Comparison of ENCODE assay signal across 9 cellular contexts in the genomic region with DNA sequence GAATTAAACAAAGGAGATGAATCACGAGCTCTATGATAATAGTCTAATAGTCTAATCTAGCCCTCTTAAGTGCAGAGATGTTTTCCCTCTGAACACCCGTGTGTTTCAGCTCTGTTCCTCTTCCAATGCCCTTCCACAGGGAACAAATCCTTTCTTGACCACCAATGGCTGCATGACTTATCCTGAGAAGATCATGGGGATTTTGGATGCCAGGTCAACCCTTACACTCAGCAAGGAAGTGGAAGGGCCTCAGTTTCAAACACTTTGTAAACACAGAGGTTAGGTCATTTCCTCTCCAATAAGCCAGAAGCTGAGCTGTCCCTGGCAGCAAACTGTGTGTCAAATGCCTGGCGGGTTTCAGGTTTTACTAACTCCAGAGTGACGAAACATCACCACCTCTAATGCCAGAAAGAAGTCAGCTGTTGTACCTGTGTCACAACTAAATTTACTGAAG.
DNase-seq lines count a peak whose midpoint lies in the region; ATAC-seq and TF ChIP-seq lines count a peak whose summit lies in the region.
"Had no signal": no experiment of that assay in that cellular context is flagged by ENCODE, and none has a peak within 500 bp of the region (broad histone marks: within the 10 kb centered on the region; RNA-seq: fewer than 3 reads in every experiment).

No MANE protein-coding gene starts in this region.

- POLR2A ChIA-PET in WTC11 (lab: Charles Lee) = no interaction called here

- no peaks in the 10 kb centered on the region for H3K9me3 Mint-ChIP-seq in activated CD8-positive, alpha-beta memory T cell treated with anti-CD3 and anti-CD28 coated beads, Interleukin-2, amount 10 ng/mL, durations not matched to agents 7 days and 5 days (ENCODE audit: low read depth)
- no peaks in the 10 kb centered on the region for H3K9me3 Mint-ChIP-seq in WTC11
- no peaks in the 10 kb centered on the region for H3K9me3 Mint-ChIP-seq in stimulated activated effector memory CD8-positive, alpha-beta T cell treated with anti-CD3 and anti-CD28 coated beads, Interleukin-12 subunit alpha, Interleukin-12 subunit beta, amount 100 ng/mL, for 72 hours
- H3K9me3 Mint-ChIP-seq: activated B cell treated with CpG ODN at 0.5 μM for 24 hours had no signal

- peak overlapping the region; percentile 63 for H3K27ac Mint-ChIP-seq in activated CD8-positive, alpha-beta memory T cell treated with anti-CD3 and anti-CD28 coated beads, Interleukin-2, amount 10 ng/mL, durations not matched to agents 7 days and 5 days
- H3K27ac Mint-ChIP-seq in WTC11 = peak overlapping the region; percentile 88
- H3K27ac Mint-ChIP-seq in stimulated activated effector memory CD8-positive, alpha-beta T cell treated with anti-CD3 and anti-CD28 coated beads, Interleukin-12 subunit alpha, Interleukin-12 subunit beta, amount 100 ng/mL, for 72 hours = no peak overlapping the region
- H3K27ac Mint-ChIP-seq: activated B cell treated with CpG ODN at 0.5 μM for 24 hours had no signal

- H3K4me1 Mint-ChIP-seq in activated CD8-positive, alpha-beta memory T cell treated with anti-CD3 and anti-CD28 coated beads, Interleukin-2, amount 10 ng/mL, durations not matched to agents 7 days and 5 days = peaks cover 9% of the 10 kb centered on the region
- peaks cover 47% of the 10 kb centered on the region for H3K4me1 Mint-ChIP-seq in WTC11
- no peaks in the 10 kb centered on the region for H3K4me1 Mint-ChIP-seq in stimulated activated effector memory CD8-positive, alpha-beta T cell treated with anti-CD3 and anti-CD28 coated beads, Interleukin-12 subunit alpha, Interleukin-12 subunit beta, amount 100 ng/mL, for 72 hours

- intact Hi-C loops in cardiac septum (cut with DNase I) = no loop called here

- no peaks in the 10 kb centered on the region for H3K36me3 Mint-ChIP-seq in activated CD8-positive, alpha-beta memory T cell treated with anti-CD3 and anti-CD28 coated beads, Interleukin-2, amount 10 ng/mL, durations not matched to agents 7 days and 5 days
- H3K36me3 Mint-ChIP-seq in WTC11 = peaks cover 22% of the 10 kb centered on the region
- no peaks in the 10 kb centered on the region for H3K36me3 Mint-ChIP-seq in stimulated activated effector memory CD8-positive, alpha-beta T cell treated with anti-CD3 and anti-CD28 coated beads, Interleukin-12 subunit alpha, Interleukin-12 subunit beta, amount 100 ng/mL, for 72 hours

- peak; percentile 49 for ATAC-seq in activated CD8-positive, alpha-beta memory T cell treated with anti-CD3 and anti-CD28 coated beads, Interleukin-2, amount 10 ng/mL, durations not matched to agents 7 days and 5 days
- ATAC-seq in WTC11 (no peak), GM21360 (IDR thresholded peaks at IDR 0.05; ENCODE audit: unreplicated experiment) (no peak)
- ATAC-seq in stimulated activated effector memory CD8-positive, alpha-beta T cell treated with anti-CD3 and anti-CD28 coated beads, Interleukin-12 subunit alpha, Interleukin-12 subunit beta, amount 100 ng/mL, for 72 hours = peak; percentile 90

- peak; percentile 49 for DNase-seq in activated CD8-positive, alpha-beta memory T cell treated with anti-CD3 and anti-CD28 coated beads, Interleukin-2, amount 10 ng/mL, durations not matched to agents 7 days and 5 days
- no peak for DNase-seq in activated CD8-positive, alpha-beta memory T cell treated with anti-CD3 and anti-CD28 coated beads, Interleukin-2, amount 50 U/mL, for 4 hours
- DNase-seq in WTC11 (ENCODE audit: low spot score) (no peak), cardiac septum (ENCODE audit: low spot score) (peak; percentile 82), NCI-H146 (lab: John Stamatoyannopoulos, UW) (no peak)
- no peak for DNase-seq in stimulated activated effector memory CD8-positive, alpha-beta T cell treated with anti-CD3 and anti-CD28 coated beads, Interleukin-12 subunit alpha, Interleukin-12 subunit beta, amount 100 ng/mL, for 72 hours (ENCODE audit: low spot score in 2 of 2)
- no peak for DNase-seq in activated CD8-positive, alpha-beta memory T cell treated with anti-CD3 and anti-CD28 coated beads, Interleukin-2, amount 50 U/mL, for 48 hours
- DNase-seq: activated B cell treated with CpG ODN at 0.5 μM for 24 hours had no signal

- no peak overlapping the region for H3K4me3 Mint-ChIP-seq in activated CD8-positive, alpha-beta memory T cell treated with anti-CD3 and anti-CD28 coated beads, Interleukin-2, amount 10 ng/mL, durations not matched to agents 7 days and 5 days
- no peak overlapping the region for H3K4me3 Mint-ChIP-seq in WTC11
- H3K4me3 Mint-ChIP-seq in stimulated activated effector memory CD8-positive, alpha-beta T cell treated with anti-CD3 and anti-CD28 coated beads, Interleukin-12 subunit alpha, Interleukin-12 subunit beta, amount 100 ng/mL, for 72 hours = no peak overlapping the region
- H3K4me3 Mint-ChIP-seq: activated B cell treated with CpG ODN at 0.5 μM for 24 hours had no signal

- no peaks in the 10 kb centered on the region for H3K27me3 Mint-ChIP-seq in activated CD8-positive, alpha-beta memory T cell treated with anti-CD3 and anti-CD28 coated beads, Interleukin-2, amount 10 ng/mL, durations not matched to agents 7 days and 5 days
- no peaks in the 10 kb centered on the region for H3K27me3 Mint-ChIP-seq in WTC11 (ENCODE audit: low read depth)
- H3K27me3 Mint-ChIP-seq: activated B cell treated with CpG ODN at 0.5 μM for 24 hours had no signal

- no peak for TF ChIP-seq CTCF in WTC11 (IDR thresholded peaks at IDR 0.05)

- CTCF ChIA-PET in activated CD8-positive, alpha-beta memory T cell treated with anti-CD3 and anti-CD28 coated beads, Interleukin-2, amount 10 ng/mL, durations not matched to agents 7 days and 5 days (lab: Charles Lee) = interaction anchor here (0.7 kb wide), 1 partner anchor 39 kb away, joined by 3 read pairs; no protein-coding TSS in a partner anchor
- CTCF ChIA-PET in WTC11 (lab: Charles Lee) = no interaction called here

TF ChIP-seq in WTC11, 78 proteins besides CTCF, POLR2A, EP300 and RAD21:
- TF ChIP-seq NR1H2 (CRISPR knock-in tag; IDR thresholded peaks at IDR 0.05) = no peak
- TF ChIP-seq, protein P1, sequence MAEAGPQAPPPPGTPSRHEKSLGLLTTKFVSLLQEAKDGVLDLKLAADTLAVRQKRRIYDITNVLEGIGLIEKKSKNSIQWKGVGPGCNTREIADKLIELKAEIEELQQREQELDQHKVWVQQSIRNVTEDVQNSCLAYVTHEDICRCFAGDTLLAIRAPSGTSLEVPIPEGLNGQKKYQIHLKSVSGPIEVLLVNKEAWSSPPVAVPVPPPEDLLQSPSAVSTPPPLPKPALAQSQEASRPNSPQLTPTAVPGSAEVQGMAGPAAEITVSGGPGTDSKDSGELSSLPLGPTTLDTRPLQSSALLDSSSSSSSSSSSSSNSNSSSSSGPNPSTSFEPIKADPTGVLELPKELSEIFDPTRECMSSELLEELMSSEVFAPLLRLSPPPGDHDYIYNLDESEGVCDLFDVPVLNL (CRISPR knock-in tag; IDR thresholded peaks at IDR 0.05; ENCODE audit: borderline replicate concordance, low read depth) = no peak
- TF ChIP-seq, protein P2, sequence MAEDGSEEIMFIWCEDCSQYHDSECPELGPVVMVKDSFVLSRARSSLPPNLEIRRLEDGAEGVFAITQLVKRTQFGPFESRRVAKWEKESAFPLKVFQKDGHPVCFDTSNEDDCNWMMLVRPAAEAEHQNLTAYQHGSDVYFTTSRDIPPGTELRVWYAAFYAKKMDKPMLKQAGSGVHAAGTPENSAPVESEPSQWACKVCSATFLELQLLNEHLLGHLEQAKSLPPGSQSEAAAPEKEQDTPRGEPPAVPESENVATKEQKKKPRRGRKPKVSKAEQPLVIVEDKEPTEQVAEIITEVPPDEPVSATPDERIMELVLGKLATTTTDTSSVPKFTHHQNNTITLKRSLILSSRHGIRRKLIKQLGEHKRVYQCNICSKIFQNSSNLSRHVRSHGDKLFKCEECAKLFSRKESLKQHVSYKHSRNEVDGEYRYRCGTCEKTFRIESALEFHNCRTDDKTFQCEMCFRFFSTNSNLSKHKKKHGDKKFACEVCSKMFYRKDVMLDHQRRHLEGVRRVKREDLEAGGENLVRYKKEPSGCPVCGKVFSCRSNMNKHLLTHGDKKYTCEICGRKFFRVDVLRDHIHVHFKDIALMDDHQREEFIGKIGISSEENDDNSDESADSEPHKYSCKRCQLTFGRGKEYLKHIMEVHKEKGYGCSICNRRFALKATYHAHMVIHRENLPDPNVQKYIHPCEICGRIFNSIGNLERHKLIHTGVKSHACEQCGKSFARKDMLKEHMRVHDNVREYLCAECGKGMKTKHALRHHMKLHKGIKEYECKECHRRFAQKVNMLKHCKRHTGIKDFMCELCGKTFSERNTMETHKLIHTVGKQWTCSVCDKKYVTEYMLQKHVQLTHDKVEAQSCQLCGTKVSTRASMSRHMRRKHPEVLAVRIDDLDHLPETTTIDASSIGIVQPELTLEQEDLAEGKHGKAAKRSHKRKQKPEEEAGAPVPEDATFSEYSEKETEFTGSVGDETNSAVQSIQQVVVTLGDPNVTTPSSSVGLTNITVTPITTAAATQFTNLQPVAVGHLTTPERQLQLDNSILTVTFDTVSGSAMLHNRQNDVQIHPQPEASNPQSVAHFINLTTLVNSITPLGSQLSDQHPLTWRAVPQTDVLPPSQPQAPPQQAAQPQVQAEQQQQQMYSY (CRISPR knock-in tag; IDR thresholded peaks at IDR 0.05) = no peak
- TF ChIP-seq TEAD1 (CRISPR knock-in tag; IDR thresholded peaks at IDR 0.05) = no peak
- TF ChIP-seq, protein P3, sequence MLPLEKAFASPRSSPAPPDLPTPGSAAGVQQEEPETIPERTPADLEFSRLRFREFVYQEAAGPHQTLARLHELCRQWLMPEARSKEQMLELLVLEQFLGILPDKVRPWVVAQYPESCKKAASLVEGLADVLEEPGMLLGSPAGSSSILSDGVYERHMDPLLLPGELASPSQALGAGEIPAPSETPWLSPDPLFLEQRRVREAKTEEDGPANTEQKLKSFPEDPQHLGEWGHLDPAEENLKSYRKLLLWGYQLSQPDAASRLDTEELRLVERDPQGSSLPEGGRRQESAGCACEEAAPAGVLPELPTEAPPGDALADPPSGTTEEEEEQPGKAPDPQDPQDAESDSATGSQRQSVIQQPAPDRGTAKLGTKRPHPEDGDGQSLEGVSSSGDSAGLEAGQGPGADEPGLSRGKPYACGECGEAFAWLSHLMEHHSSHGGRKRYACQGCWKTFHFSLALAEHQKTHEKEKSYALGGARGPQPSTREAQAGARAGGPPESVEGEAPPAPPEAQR (CRISPR knock-in tag; IDR thresholded peaks at IDR 0.05) = no peak
- no peak for TF ChIP-seq RELA (CRISPR knock-in tag; IDR thresholded peaks at IDR 0.05; ENCODE audit: borderline replicate concordance)
- no peak for TF ChIP-seq NFATC4 (CRISPR knock-in tag; IDR thresholded peaks at IDR 0.05)
- no peak for TF ChIP-seq TP53 (CRISPR knock-in tag; IDR thresholded peaks at IDR 0.05)
- TF ChIP-seq GABPB1 (CRISPR knock-in tag; IDR thresholded peaks at IDR 0.05) = no peak

Comparison
In these comparisons a context has a peak if more than half of its experiments do, and no peak if none do; other contexts are left out.
1. DNase-seq: peak in activated CD8-positive, alpha-beta memory T cell treated with anti-CD3 and anti-CD28 coated beads, Interleukin-2, amount 10 ng/mL, durations not matched to agents 7 days and 5 days (single experiment) and cardiac septum (single experiment); none in activated CD8-positive, alpha-beta memory T cell treated with anti-CD3 and anti-CD28 coated beads, Interleukin-2, amount 50 U/mL, for 4 hours (single experiment), WTC11 (single experiment), stimulated activated effector memory CD8-positive, alpha-beta T cell treated with anti-CD3 and anti-CD28 coated beads, Interleukin-12 subunit alpha, Interleukin-12 subunit beta, amount 100 ng/mL, for 72 hours (0 of 2), activated CD8-positive, alpha-beta memory T cell treated with anti-CD3 and anti-CD28 coated beads, Interleukin-2, amount 50 U/mL, for 48 hours (single experiment) and NCI-H146 (single experiment).
2. ATAC-seq: peak in activated CD8-positive, alpha-beta memory T cell treated with anti-CD3 and anti-CD28 coated beads, Interleukin-2, amount 10 ng/mL, durations not matched to agents 7 days and 5 days (single experiment) and stimulated activated effector memory CD8-positive, alpha-beta T cell treated with anti-CD3 and anti-CD28 coated beads, Interleukin-12 subunit alpha, Interleukin-12 subunit beta, amount 100 ng/mL, for 72 hours (single experiment); none in WTC11 (single experiment) and GM21360 (single experiment).